Comparison of ENCODE assay signal across 8 cellular contexts in the genomic region with DNA sequence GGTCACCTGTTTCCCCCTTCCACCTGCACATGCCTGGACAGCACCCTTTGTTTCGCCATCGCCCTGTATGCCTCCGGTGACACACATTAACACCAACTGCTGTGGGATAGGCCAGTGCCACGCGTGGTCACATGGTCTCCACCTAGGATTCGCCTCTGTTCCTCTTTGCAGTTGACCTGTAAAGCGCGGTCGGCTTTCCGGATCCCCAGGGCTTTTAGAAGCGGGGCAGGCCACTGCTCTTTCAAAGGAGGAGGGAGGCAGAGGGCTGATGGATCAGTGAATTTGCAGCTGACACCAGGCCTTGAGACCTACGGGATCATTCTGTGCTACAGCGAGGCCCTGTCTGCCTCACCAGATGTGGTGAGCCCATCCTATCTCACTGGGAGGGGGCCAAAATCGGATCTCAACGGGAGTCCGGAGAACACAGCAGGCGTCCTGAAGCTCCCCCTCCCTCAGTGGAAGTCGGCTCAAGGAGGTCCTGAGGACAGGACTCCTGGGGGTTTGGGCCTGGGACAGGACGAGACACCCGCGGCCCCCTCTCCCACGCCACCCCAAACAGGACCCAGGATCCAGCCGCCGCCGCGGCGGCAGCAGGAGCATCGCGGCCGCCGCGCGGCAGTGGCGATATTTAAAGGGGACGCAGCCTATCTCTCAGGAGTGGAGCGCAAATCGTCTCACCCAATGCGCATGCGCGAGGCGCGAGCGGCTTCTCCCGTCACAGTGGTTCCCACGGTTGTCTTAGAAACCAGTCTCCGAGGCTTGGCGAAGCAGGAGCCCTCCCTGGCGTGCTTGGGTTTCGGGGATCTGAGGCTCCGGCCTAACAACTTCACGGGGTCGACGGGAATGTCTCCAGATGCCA.
DNase-seq lines count a peak whose midpoint lies in the region; FAIRE-seq and TF ChIP-seq lines count a peak whose summit lies in the region.
"Not testable (repeated sequence)": the region's sequence is repeated elsewhere in the genome, so short reads cannot be mapped to it uniquely, and the experiment has no call there.

No MANE protein-coding gene starts in this region.

- H3K27ac ChIP-seq in astrocyte (ENCODE audit: low read depth, low read length), result not testable (repeated sequence)

- FAIRE-seq in astrocyte (lab: Jason Lieb, UNC), result not testable (repeated sequence)

- H3K9me3 ChIP-seq in astrocyte (ENCODE audit: insufficient read depth, low read depth, low read length), result not testable (repeated sequence)

- H3K4me1 Mint-ChIP-seq in astrocyte (ENCODE audit: low read depth, unreplicated experiment), result not testable (repeated sequence)

- not testable (repeated sequence) for TF ChIP-seq CTCF in astrocyte (IDR thresholded peaks at IDR 0.05; ENCODE audit: insufficient read depth, low read depth, low read length)

- DNase-seq in ACHN, result peak; percentile 55
- DNase-seq in H4 (ENCODE audit: low spot score), result peak; percentile 42
- peak; percentile 51 for DNase-seq in NCI-H524 treated with DMSO at 0.1 percent for 48 hours (lab: John Stamatoyannopoulos, UW)
- DNase-seq in activated CD4-positive, alpha-beta T cell treated with anti-CD3 and anti-CD28 coated beads, Interleukin-2, amount 50 U/mL, for 48 hours, result peak; percentile 79 to 84
- DNase-seq in astrocyte (ENCODE audit: low read depth), result not testable (repeated sequence)
- DNase-seq in germinal center (ENCODE audit: low spot score), result peak; percentile 28
- DNase-seq in myocyte (ENCODE audit: low read depth), result peak; percentile 33
- peak; percentile 65 to 80 (median 75) for DNase-seq in stimulated activated CD4-positive, alpha-beta T cell treated with anti-CD3 and anti-CD28 coated beads, TNF-alpha, amount 100 ng/mL, for 24 hours (ENCODE audit: low read depth in 3 of 3)

- H3K36me3 Mint-ChIP-seq in astrocyte (ENCODE audit: low read depth, unreplicated experiment), result not testable (repeated sequence)

- H3K27ac Mint-ChIP-seq in astrocyte (ENCODE audit: unreplicated experiment), result not testable (repeated sequence)

- not testable (repeated sequence) for H3K4me3 ChIP-seq in astrocyte (ENCODE audit: insufficient read depth, low read depth, low read length)

- in situ Hi-C loops in ACHN (cut with HindIII; ENCODE audit: low pct_ligation_motif_present, low pct_unique_long_range_greater_than_20kb, low sequenced_read_pairs), result not testable (repeated sequence)

- not testable (repeated sequence) for H3K27me3 Mint-ChIP-seq in astrocyte (ENCODE audit: low read depth, unreplicated experiment)

- H3K9me3 Mint-ChIP-seq in astrocyte (ENCODE audit: unreplicated experiment), result peaks cover 14% of the 10 kb centered on the region

- peak overlapping the region; percentile 36 for H3K9ac ChIP-seq in astrocyte (ENCODE audit: low read length)

- peak overlapping the region; percentile 81 for H3K4me2 ChIP-seq in astrocyte (ENCODE audit: low read length)

- H3K27me3 ChIP-seq in astrocyte (ENCODE audit: insufficient read depth, low read length), result not testable (repeated sequence)

- not testable (repeated sequence) for H3K4me3 Mint-ChIP-seq in astrocyte (ENCODE audit: unreplicated experiment)

- not testable (repeated sequence) for H3K79me2 ChIP-seq in astrocyte (ENCODE audit: insufficient read depth, low read length)

- not testable (repeated sequence) for H4K20me1 ChIP-seq in astrocyte (ENCODE audit: insufficient read depth, low read length)

- H3K4me1 ChIP-seq in astrocyte (ENCODE audit: insufficient read depth, low read length), result not testable (repeated sequence)

- not testable (repeated sequence) for H3K36me3 ChIP-seq in astrocyte (ENCODE audit: insufficient read depth, low read length)

- peak overlapping the region; percentile 66 for H2AFZ ChIP-seq in astrocyte (ENCODE audit: low read depth, low read length)
